10 cellular contexts compared by ENCODE assay signal in the genomic region with DNA sequence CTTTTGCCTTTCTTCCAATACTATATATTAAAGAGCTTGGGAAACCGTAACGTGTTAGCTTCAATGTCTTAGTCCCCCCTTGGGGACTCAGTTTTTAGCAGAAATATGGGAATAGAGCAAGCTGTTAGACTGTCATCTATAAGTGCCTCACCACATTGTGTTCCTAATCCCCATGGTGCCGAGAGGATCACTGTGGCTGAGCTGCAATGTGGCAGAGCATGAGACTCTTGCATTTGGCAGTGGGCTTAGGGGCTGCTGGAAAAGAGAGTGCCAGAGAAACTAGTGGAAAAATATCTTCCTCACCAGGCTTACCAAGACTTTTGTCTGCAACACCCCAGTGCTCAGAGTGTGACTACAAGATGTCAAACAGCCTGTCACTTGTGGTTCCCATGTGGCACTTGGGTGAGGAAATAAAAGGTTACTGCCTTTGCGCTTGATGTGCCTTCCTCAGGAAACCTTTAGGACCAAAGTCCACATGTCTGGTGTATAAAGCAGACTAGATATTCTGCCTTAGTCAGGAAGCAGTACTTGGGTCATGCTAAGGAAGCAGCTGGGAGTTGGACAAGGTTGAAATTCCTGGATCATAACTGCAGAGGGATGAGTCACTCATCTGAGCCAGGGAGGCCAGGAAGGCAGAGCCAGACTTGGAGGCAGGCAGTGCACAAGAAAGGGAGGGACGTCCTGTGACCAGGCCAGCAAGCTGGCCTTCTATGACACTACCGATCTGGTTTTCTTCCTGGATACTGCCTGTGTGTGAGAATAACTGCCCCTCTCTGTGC. TPM values are rescaled to one million over a fixed set of nuclear protein-coding genes. Genes with fewer than 3 reads are reported as not detected.
DNase-seq lines count a peak whose midpoint lies in the region; ATAC-seq and TF ChIP-seq lines count a peak whose summit lies in the region.
"Had no signal": no experiment of that assay in that cellular context is flagged by ENCODE, and none has a peak within 500 bp of the region (broad histone marks: within the 10 kb centered on the region; RNA-seq: fewer than 3 reads in every experiment).

No MANE protein-coding gene starts in this region.

- no peak overlapping the region for H3K4me3 ChIP-seq in PC-3 (ENCODE audit: low read length)
- no peak overlapping the region for H3K4me3 ChIP-seq in epithelial cell of esophagus (ENCODE audit: low read length)
- no peak overlapping the region for H3K4me3 ChIP-seq in mucosa of descending colon

- DNase-seq in AG08396 (ENCODE audit: low spot score) (peak; percentile 75), PC-3 (peak; percentile 54), epithelial cell of esophagus (ENCODE audit: low read depth) (peak; percentile 80), mucosa of descending colon (peak in 2 of 3 donors; percentile 16 to 31), NCI-H2107 treated with DMSO at 0.1 percent for 48 hours (lab: John Stamatoyannopoulos, UW; ENCODE audit: unreplicated experiment) (no peak)
- DNase-seq in activated CD4-positive, CD25-positive, alpha-beta regulatory T cell (lab: John Stamatoyannopoulos, UW): no peak
- DNase-seq: CD4-positive, alpha-beta memory T cell had no signal

- H3K27me3 ChIP-seq in PC-3 (ENCODE audit: low read length): no peaks in the 10 kb centered on the region

- ATAC-seq in PC-3: no peak
- ATAC-seq in mucosa of descending colon: peak; percentile 95
- ATAC-seq in HG03097 (IDR thresholded peaks at IDR 0.05; ENCODE audit: low FRiP score, unreplicated experiment): no peak
- no peak for ATAC-seq in HG02973 (IDR thresholded peaks at IDR 0.05; ENCODE audit: unreplicated experiment)

- H3K79me2 ChIP-seq in PC-3 (ENCODE audit: low read length): no peaks in the 10 kb centered on the region

- no peak overlapping the region for H3K27ac ChIP-seq in PC-3 (ENCODE audit: low read length)

- TF ChIP-seq CTCF in PC-3 (conservative IDR thresholded peaks at IDR 0.05; ENCODE audit: low read depth, low read length) (no peak), epithelial cell of esophagus (IDR thresholded peaks at IDR 0.05; ENCODE audit: insufficient read depth, low read depth, low read length, missing control alignments) (no peak), mucosa of descending colon (IDR thresholded peaks at IDR 0.05) (no peak)

- H2AFZ ChIP-seq in PC-3 (ENCODE audit: low read length): no peak overlapping the region

- intact Hi-C loops in PC-3 (cut with micrococcal nuclease): no loop called here
- intact Hi-C loops in mucosa of descending colon (cut with DNase I, micrococcal nuclease): no loop called here

- no peak overlapping the region for H3K9ac ChIP-seq in PC-3 (ENCODE audit: low read length)

- H3K36me3 ChIP-seq in PC-3 (ENCODE audit: low read depth, low read length) (no peaks in the 10 kb centered on the region), mucosa of descending colon (ENCODE audit: low read depth) (no peaks in the 10 kb centered on the region)

- CTCF ChIA-PET in PC-3 (lab: Charles Lee): interaction anchor here (0.5 kb wide), 1 partner anchor 154 kb away, joined by 3 read pairs; no protein-coding TSS in a partner anchor

- H3K9me3 ChIP-seq in PC-3 (ENCODE audit: low read length): no peaks in the 10 kb centered on the region
- H3K9me3 ChIP-seq in mucosa of descending colon: no peaks in the 10 kb centered on the region

- BruUV-seq in PC-3 (replicated peaks; lab: Mats Ljungman, UMichigan): no TSS peak

- H3F3A ChIP-seq in PC-3 (ENCODE audit: low read length, unreplicated experiment): no peaks in the 10 kb centered on the region

- H3K4me1 ChIP-seq in PC-3 (ENCODE audit: insufficient read depth, low read length) (no peaks in the 10 kb centered on the region), mucosa of descending colon (ENCODE audit: low read depth) (no peaks in the 10 kb centered on the region)

- H3K9me2 ChIP-seq in PC-3 (replicated peaks; ENCODE audit: low read length): no peaks in the 10 kb centered on the region

- H4K20me1 ChIP-seq in PC-3 (ENCODE audit: low read length): no peaks in the 10 kb centered on the region

- POLR2A ChIA-PET in PC-3 (lab: Charles Lee; ENCODE audit: unreplicated experiment): no interaction called here

- H3K4me2 ChIP-seq in PC-3 (ENCODE audit: low read length): no peak overlapping the region

RNA-seq across cellular contexts. Expression of a gene that starts 9.7 kb away (rescaled TPM):
- total RNA-seq in PC-3 (2014; rRNA removed): not detected in 2 replicates
- total RNA-seq in mucosa of descending colon: not detected
- total RNA-seq: CD4-positive, alpha-beta memory T cell; mesothelial cell of epicardium had no signal

Comparison
In these comparisons a context has a peak if more than half of its experiments do, and no peak if none do; other contexts are left out.
1. DNase-seq: peak in AG08396 (single experiment), PC-3 (single experiment), epithelial cell of esophagus (single experiment) and mucosa of descending colon (2 of 3); none in NCI-H2107 treated with DMSO at 0.1 percent for 48 hours (single experiment) and activated CD4-positive, CD25-positive, alpha-beta regulatory T cell (0 of 4).